18 cellular contexts compared by ENCODE assay signal in the genomic region with DNA sequence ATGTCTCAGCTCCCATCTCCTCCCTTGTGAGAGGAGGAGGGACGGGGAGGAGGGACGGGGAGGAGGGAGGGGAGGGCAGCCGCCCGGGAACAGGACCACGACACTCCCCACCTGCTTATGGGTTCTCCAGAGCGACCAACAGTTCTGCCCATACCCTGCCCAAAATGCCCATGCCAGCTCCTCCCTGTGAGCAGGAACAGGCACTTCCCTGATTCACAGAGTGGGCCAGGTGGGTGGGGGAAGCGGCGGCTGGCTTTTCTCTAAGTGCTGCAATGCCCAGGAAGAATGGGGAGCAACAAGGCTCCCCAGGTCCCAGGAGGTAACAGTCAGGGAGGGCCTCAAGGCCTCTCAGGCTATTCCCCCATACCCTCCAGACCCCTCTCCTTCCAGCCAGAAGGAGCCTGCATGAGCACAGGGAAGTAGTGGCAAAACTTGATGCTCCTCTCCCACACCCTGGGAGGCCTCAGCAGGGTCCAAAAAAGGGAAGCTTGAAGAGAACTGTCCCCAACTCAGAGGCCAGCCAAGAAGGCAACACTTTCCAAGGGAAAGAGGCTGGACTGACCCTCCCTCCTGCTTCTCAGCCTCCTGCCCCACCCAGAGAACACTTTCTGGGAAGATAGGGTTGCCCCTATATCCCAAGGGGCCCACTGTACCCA. TPM values are rescaled to one million over a fixed set of nuclear protein-coding genes. Genes with fewer than 3 reads are reported as not detected.
DNase-seq lines count a peak whose midpoint lies in the region; ATAC-seq, FAIRE-seq and TF ChIP-seq lines count a peak whose summit lies in the region.
"Had no signal": no experiment of that assay in that cellular context is flagged by ENCODE, and none has a peak within 500 bp of the region (broad histone marks: within the 10 kb centered on the region; RNA-seq: fewer than 3 reads in every experiment).

No MANE protein-coding gene starts in this region.

- WGBS in heart right ventricle, 2 donors: 76 to 77% methylated on average over 7 to 8 of the region's 8 CpGs
- 95% methylated on average over 2 of the region's 8 CpGs for WGBS in K562 (ENCODE audit: insufficient coverage, low coverage, missing lambda C conversion rate)

- H3K4me3 ChIP-seq in heart right ventricle: no peak overlapping the region
- H3K4me3 ChIP-seq in K562: no peak overlapping the region
- H3K4me3 ChIP-seq in upper lobe of right lung: no peak overlapping the region
- H3K4me3 ChIP-seq: GM12878, left lung had no signal

- in situ Hi-C loops in K562 (cut with MboI): no loop called here

- H3K27ac ChIP-seq in heart right ventricle (peak overlapping the region in 6 of 10 donors; percentile 4 to 58 (median 47)), K562 (ENCODE audit: extremely low read depth, low read depth, low read length) (no peak overlapping the region), upper lobe of right lung (no peak overlapping the region), foreskin keratinocyte (no peak overlapping the region)

- peak overlapping the region in 1 of 2 experiments; percentile 31; a peak in 1 of 4 replicates for H3K9ac ChIP-seq in K562 (ENCODE audit: insufficient read depth in 1 of 2, low read depth in 2 of 2, low read length in 2 of 2)

- H3K4me1 ChIP-seq in heart right ventricle: peaks cover 26 to 67% (median 47%) of the 10 kb centered on the region in 9 donors
- peaks cover 24 to 44% of the 10 kb centered on the region in 2 experiments for H3K4me1 ChIP-seq in K562 (replicated peaks in 1 of 2; ENCODE audit: control insufficient read depth in 2 of 2, insufficient read depth in 2 of 2, low read length in 2 of 2)
- peaks cover 17% of the 10 kb centered on the region for H3K4me1 ChIP-seq in upper lobe of right lung
- H3K4me1 ChIP-seq in foreskin keratinocyte: no peaks in the 10 kb centered on the region

- TF ChIP-seq RAD21 in K562 (CRISPR knock-in tag; conservative IDR thresholded peaks at IDR 0.05 in 1 of 2, IDR thresholded peaks at IDR 0.05 in 1 of 2): no peak

- ATAC-seq in heart right ventricle: no peak
- no peak for ATAC-seq in Right ventricle myocardium inferior
- no peak for ATAC-seq in K562
- peak; percentile 9 for ATAC-seq in upper lobe of right lung
- no peak for ATAC-seq in GM18870 (IDR thresholded peaks at IDR 0.05; ENCODE audit: unreplicated experiment)
- ATAC-seq in foreskin keratinocyte: no peak
- ATAC-seq: GM12878, left lung, sciatic nerve had no signal

- no peak for FAIRE-seq in K562 (lab: Jason Lieb, UNC)
- FAIRE-seq: astrocyte, G401.6, GM12878 had no signal

- intact Hi-C loops in heart right ventricle (cut with DNase I) (loop anchor here in 1 of 10 donors (5.0 kb wide), 1 partner anchor 56 kb away; a partner anchor contains a TSS), Right ventricle myocardium inferior (cut with DNase I) (no loop called here), K562 (cut with micrococcal nuclease) (no loop called here), upper lobe of right lung (cut with DNase I) (no loop called here)

- POLR2A ChIA-PET in K562 (lab: Yijun Ruan, JAX): interaction anchor here (0.6 to 0.7 kb wide), 3 partner anchors 129 to 418 kb away, joined by 3 read pairs; no protein-coding TSS in a partner anchor

- TF ChIP-seq EP300 in K562 (IDR thresholded peaks at IDR 0.05; ENCODE audit: low read length): no peak

- no TSS peak for BruUV-seq in K562 (replicated peaks; lab: Mats Ljungman, UMichigan)

- peaks cover 7% of the 10 kb centered on the region for H3K9me1 ChIP-seq in K562 (ENCODE audit: control insufficient read depth, insufficient read depth, low read length)

- H3K9me3 ChIP-seq in heart right ventricle (no peaks in the 10 kb centered on the region), K562 (replicated peaks; ENCODE audit: control insufficient read depth, insufficient read depth, low read depth, low read length) (no peaks in the 10 kb centered on the region), upper lobe of right lung (no peaks in the 10 kb centered on the region)
- H3K9me3 ChIP-seq: left lung had no signal

- no peak for TF ChIP-seq CTCF in heart right ventricle (IDR thresholded peaks at IDR 0.05)
- no peak for TF ChIP-seq CTCF in K562 (IDR thresholded peaks at IDR 0.05 in 2 of 3, conservative IDR thresholded peaks at IDR 0.05 in 1 of 3; ENCODE audit: insufficient read depth in 2 of 3, low read depth in 1 of 3, low read length in 3 of 3)
- no peak for TF ChIP-seq CTCF in upper lobe of right lung (IDR thresholded peaks at IDR 0.05)
- no peak for TF ChIP-seq CTCF in foreskin keratinocyte (conservative IDR thresholded peaks at IDR 0.05)

- H3K27me3 ChIP-seq in heart right ventricle (no peaks in the 10 kb centered on the region), K562 (ENCODE audit: control insufficient read depth in 2 of 2, insufficient read depth in 2 of 2, low read length in 2 of 2) (no peaks in the 10 kb centered on the region), upper lobe of right lung (no peaks in the 10 kb centered on the region), foreskin keratinocyte (no peaks in the 10 kb centered on the region)
- H3K27me3 ChIP-seq: left lung had no signal

- peaks cover 24% of the 10 kb centered on the region for H4K20me1 ChIP-seq in K562 (replicated peaks; ENCODE audit: control insufficient read depth, insufficient read depth, low read length)

- CTCF ChIA-PET in K562 (lab: Yijun Ruan, JAX; ENCODE audit: low intra/inter-chr PET ratio): no interaction called here

- no peak overlapping the region for H3K4me2 ChIP-seq in K562 (ENCODE audit: insufficient read depth, low read length)

- no peak overlapping the region for H2AFZ ChIP-seq in K562 (ENCODE audit: low read depth, low read length)

- no peak for DNase-seq in heart right ventricle
- no peak for DNase-seq in Right ventricle myocardium inferior (ENCODE audit: missing footprints)
- DNase-seq in NOMO-1 (lab: John Stamatoyannopoulos, UW; ENCODE audit: unreplicated experiment in 2 of 2): peak; percentile 48 to 55
- no peak for DNase-seq in K562 (ENCODE audit: extremely low read depth in 1 of 4, low spot score in 3 of 4)
- DNase-seq in upper lobe of right lung: no peak
- DNase-seq in NCI-H2196 (lab: John Stamatoyannopoulos, UW; ENCODE audit: unreplicated experiment): no peak
- no peak for DNase-seq in foreskin keratinocyte
- DNase-seq: activated B cell treated with CpG ODN at 0.5 μM for 24 hours; activated effector memory CD4-positive, alpha-beta T cell treated with Interleukin-2 at 50 U/mL for 16 hours; Calu3; HFFc6; NCI-H748 treated with DMSO at 0.1 percent for 48 hours had no signal

- H3K36me3 ChIP-seq in heart right ventricle (peaks cover 0 to 65% (median 22%) of the 10 kb centered on the region in 9 donors), K562 (ENCODE audit: control insufficient read depth, insufficient read depth, low read length) (peaks cover 19% of the 10 kb centered on the region; the same call in 2 of the 3 replicates), upper lobe of right lung (peaks cover 11% of the 10 kb centered on the region)

- H3K79me2 ChIP-seq in K562 (ENCODE audit: control insufficient read depth, insufficient read depth, low read length): peaks cover 32% of the 10 kb centered on the region

- TF ChIP-seq POLR2A in K562 (conservative IDR thresholded peaks at IDR 0.05): no peak

TF ChIP-seq in K562, 482 proteins besides CTCF, POLR2A, EP300 and RAD21:
- TF ChIP-seq, protein P1, sequence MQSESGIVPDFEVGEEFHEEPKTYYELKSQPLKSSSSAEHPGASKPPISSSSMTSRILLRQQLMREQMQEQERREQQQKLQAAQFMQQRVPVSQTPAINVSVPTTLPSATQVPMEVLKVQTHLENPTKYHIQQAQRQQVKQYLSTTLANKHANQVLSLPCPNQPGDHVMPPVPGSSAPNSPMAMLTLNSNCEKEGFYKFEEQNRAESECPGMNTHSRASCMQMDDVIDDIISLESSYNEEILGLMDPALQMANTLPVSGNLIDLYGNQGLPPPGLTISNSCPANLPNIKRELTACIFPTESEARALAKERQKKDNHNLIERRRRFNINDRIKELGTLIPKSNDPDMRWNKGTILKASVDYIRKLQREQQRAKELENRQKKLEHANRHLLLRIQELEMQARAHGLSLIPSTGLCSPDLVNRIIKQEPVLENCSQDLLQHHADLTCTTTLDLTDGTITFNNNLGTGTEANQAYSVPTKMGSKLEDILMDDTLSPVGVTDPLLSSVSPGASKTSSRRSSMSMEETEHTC (IDR thresholded peaks at IDR 0.05): no peak
- peak; percentile 74 for TF ChIP-seq ZNF263 (CRISPR knock-in tag; IDR thresholded peaks at IDR 0.05; ENCODE audit: borderline replicate concordance)

RNA-seq across cellular contexts. Expression of a gene that starts 53.8 kb away (rescaled TPM):
- 100 to 1,000 TPM; 217 to 408 (median 327) TPM for total RNA-seq in heart right ventricle
- polyA plus RNA-seq in heart right ventricle: 100 to 1,000 TPM in 1 of 2 donors, 10 to 100 TPM in 1; 61.4 to 442 TPM
- total RNA-seq in Right ventricle myocardium inferior: 373 TPM
- 148 and 349 TPM in 2 replicates for total RNA-seq in K562 (2011; cell fraction: chromatin; rRNA removed; ENCODE audit: low replicate concordance)
- 124 and 136 TPM in 2 replicates for total RNA-seq in K562 (2011; cell fraction: nucleolus; rRNA removed)
- 129 and 134 TPM in 2 replicates for total RNA-seq in K562 (2011; cell fraction: nucleoplasm; rRNA removed)
- total RNA-seq in K562 (2014; rRNA removed): 41.7 and 42.3 TPM in 2 replicates
- total RNA-seq in K562 (2014; rRNA removed; fragmentation: Illumina TruSeq; extraction: Trizol): 10.4 and 16.4 TPM in 2 replicates
- total RNA-seq in K562 (2015; rRNA removed; fragmentation: Illumina TruSeq; extraction: Trizol): 17.1 and 19.2 TPM in 2 replicates
- total RNA-seq in K562 (2021): 51.8 and 65.4 TPM in 2 replicates
- 8.1 and 10.7 TPM in 2 replicates for polyA plus RNA-seq in K562 (2011; rRNA removed)
- 7.3 and 9.5 TPM in 2 replicates for polyA plus RNA-seq in K562 (2011; cell fraction: cytosol; rRNA removed)
- polyA plus RNA-seq in K562 (2011; cell fraction: nucleus; rRNA removed): 62.2 and 107 TPM in 2 replicates
- 31.3 and 34.9 TPM in 2 replicates for polyA plus RNA-seq in K562 (2012)
- polyA plus RNA-seq in K562 (2014; fragmentation: Illumina TruSeq; extraction: Trizol): 34.4 and 39.1 TPM in 2 replicates
- polyA plus RNA-seq in K562 (2014; fragmentation: Nextera tagmentation; extraction: Ambion mirVana): 1 to 10 TPM; 2.5 TPM
- 20.4 and 32.3 TPM in 2 replicates for polyA plus RNA-seq in K562 (2014; rRNA removed)
- polyA minus RNA-seq in K562 (2011; rRNA and poly(A)+ RNA removed): 12.1 and 19.8 TPM in 2 replicates
- 22.1 and 22.6 TPM in 2 replicates for polyA minus RNA-seq in K562 (2011; cell fraction: cytosol; rRNA and poly(A)+ RNA removed)
- 40.4 and 54.3 TPM in 2 replicates for polyA minus RNA-seq in K562 (2011; cell fraction: nucleus; rRNA and poly(A)+ RNA removed)
- total RNA-seq in upper lobe of right lung: 51.0 TPM
- total RNA-seq in foreskin keratinocyte: 56.2 and 67.4 TPM in 2 replicates
- polyA plus RNA-seq in foreskin keratinocyte: 43.6 and 47.5 TPM in 2 replicates

Comparison
In these comparisons a context has a peak if more than half of its experiments do, and no peak if none do; other contexts are left out.
1. DNase-seq: peak in NOMO-1 (2 of 2); none in heart right ventricle (0 of 2), Right ventricle myocardium inferior (single experiment), K562 (0 of 4), upper lobe of right lung (single experiment), NCI-H2196 (single experiment) and foreskin keratinocyte (0 of 2).
2. H3K27ac ChIP-seq: peak in heart right ventricle (6 of 10); none in K562 (single experiment), upper lobe of right lung (single experiment) and foreskin keratinocyte (single experiment).